In genomic region chr10:110504111-110504735, GRCh38 we compare ENCODE assay signal across 8 cellular contexts. TPM values are rescaled to one million over a fixed set of nuclear protein-coding genes. Genes with fewer than 3 reads are reported as not detected.
DNase-seq lines count a peak whose midpoint lies in the region; ATAC-seq and TF ChIP-seq lines count a peak whose summit lies in the region.

No MANE protein-coding gene starts in this region.

- no peaks in the 10 kb centered on the region for H3K9me3 ChIP-seq in duodenal mucosa (ENCODE audit: control insufficient read depth in 1 of 2, low read length in 2 of 2)

- peaks cover 0 to 16% of the 10 kb centered on the region in 2 donors for H3K36me3 ChIP-seq in duodenal mucosa (ENCODE audit: control insufficient read depth in 1 of 2, insufficient read depth in 2 of 2, low read length in 2 of 2)

- TF ChIP-seq CTCF in omental fat pad (IDR thresholded peaks at IDR 0.05): no peak

- H3K4me3 ChIP-seq in duodenal mucosa (ENCODE audit: low read depth in 1 of 2, low read length in 2 of 2): peak overlapping the region; percentile 1 to 10

- DNase-seq in Ammon's horn (ENCODE audit: low spot score) (peak; percentile 63), omental fat pad (ENCODE audit: low spot score) (no peak), SHP77 (lab: John Stamatoyannopoulos, UW) (no peak), NCI-H2107 (lab: John Stamatoyannopoulos, UW) (no peak)
- DNase-seq in activated CD4-positive, CD25-positive, alpha-beta regulatory T cell treated with anti-CD3 and anti-CD28 coated beads, Interleukin-2, amount 50 U/mL, for 16 hours (ENCODE audit: low read depth, low spot score): peak; percentile 46

- H3K9ac ChIP-seq in duodenal mucosa (ENCODE audit: low read depth in 1 of 2, low read length in 2 of 2): peak overlapping the region; percentile 20 to 27

- peak; percentile 78 for ATAC-seq in GM19351 (IDR thresholded peaks at IDR 0.05; ENCODE audit: unreplicated experiment)
- peak; percentile 61 for ATAC-seq in HG03378 (IDR thresholded peaks at IDR 0.05; ENCODE audit: unreplicated experiment)
- peak; percentile 73 for ATAC-seq in omental fat pad (ENCODE audit: low FRiP score)

- H3K4me1 ChIP-seq in duodenal mucosa (ENCODE audit: control insufficient read depth in 1 of 2, insufficient read depth in 2 of 2, low read length in 2 of 2): peaks cover 55 to 56% of the 10 kb centered on the region in 2 donors

- peak overlapping the region; percentile 50 for H3K27ac ChIP-seq in duodenal mucosa (ENCODE audit: low read depth, low read length)

- H3K27me3 ChIP-seq in duodenal mucosa (ENCODE audit: control insufficient read depth in 1 of 2, insufficient read depth in 2 of 2, low read length in 2 of 2): peaks cover 0 to 21% of the 10 kb centered on the region in 2 donors

RNA-seq across cellular contexts. Expression of gene DUSP5, which starts 6.5 kb away (rescaled TPM):
- 10 to 100 TPM in 3 of 4 donors, 1 to 10 TPM in 1; 9.2 to 71.4 (median 41.4) TPM for total RNA-seq in omental fat pad

Comparison
In these comparisons a context has a peak if more than half of its experiments do, and no peak if none do; other contexts are left out.
1. DNase-seq: peak in Ammon's horn (single experiment) and activated CD4-positive, CD25-positive, alpha-beta regulatory T cell treated with anti-CD3 and anti-CD28 coated beads, Interleukin-2, amount 50 U/mL, for 16 hours (single experiment); none in omental fat pad (single experiment), SHP77 (0 of 2) and NCI-H2107 (single experiment).
2. Peak in every context shown above with its lines, with median percentiles within 50 percentile points of each other: ATAC-seq.